21 cellular contexts compared by ENCODE assay signal in genomic region chr3:17836919-17837318, GRCh38.
DNase-seq lines count a peak whose midpoint lies in the region; FAIRE-seq and TF ChIP-seq lines count a peak whose summit lies in the region.
"Had no signal": no experiment of that assay in that cellular context is flagged by ENCODE, and none has a peak within 500 bp of the region (broad histone marks: within the 10 kb centered on the region; RNA-seq: fewer than 3 reads in every experiment).

No MANE protein-coding gene starts in this region.

- no peaks in the 10 kb centered on the region for H3K36me3 Mint-ChIP-seq in HFFc6 (ENCODE audit: low read depth)
- H3K36me3 Mint-ChIP-seq: CD4-positive, CD25-positive, alpha-beta regulatory T cell; CD8-positive, alpha-beta T cell had no signal

- H3K27ac ChIP-seq in mesenchymal stem cell (ENCODE audit: low read length, poor library complexity, severe bottlenecking) = no peak overlapping the region
- H3K27ac ChIP-seq: BLaER1, C4-2B had no signal

- H3K27me3 Mint-ChIP-seq in HFFc6 (ENCODE audit: insufficient read depth) = no peaks in the 10 kb centered on the region; the same call in 1 of the 2 replicates

- H2AK5ac ChIP-seq in mesenchymal stem cell (ENCODE audit: low read length, severe bottlenecking) = no peak overlapping the region

- H3K9me3 Mint-ChIP-seq in HFFc6 = no peaks in the 10 kb centered on the region
- H3K9me3 Mint-ChIP-seq: CD8-positive, alpha-beta T cell had no signal

- H3K27ac Mint-ChIP-seq in HFFc6 = no peak overlapping the region
- H3K27ac Mint-ChIP-seq: B cell; CD4-positive, CD25-positive, alpha-beta regulatory T cell; CD8-positive, alpha-beta T cell had no signal

- H2BK5ac ChIP-seq in mesenchymal stem cell (ENCODE audit: low read depth, low read length, poor library complexity, severe bottlenecking) = no peak overlapping the region

- no peak overlapping the region for H3K18ac ChIP-seq in mesenchymal stem cell (ENCODE audit: low read depth in 1 of 2, low read length in 2 of 2)

- no peak overlapping the region for H4K8ac ChIP-seq in mesenchymal stem cell (ENCODE audit: low read length)

- H3K4me3 ChIP-seq in LNCaP clone FGC (ENCODE audit: low read depth, low read length) (no peak overlapping the region), adipocyte (ENCODE audit: low read length) (peak overlapping the region; percentile 65), mesenchymal stem cell (ENCODE audit: insufficient read depth in 1 of 2, low read depth in 1 of 2, low read length in 2 of 2) (peak overlapping the region in 1 of 2 experiments; percentile 19)
- H3K4me3 ChIP-seq: BLaER1 had no signal

- no peak for DNase-seq in HFFc6
- peak; percentile 15 for DNase-seq in LNCaP clone FGC (ENCODE audit: low read depth)
- no peak for DNase-seq in adipocyte (ENCODE audit: low read depth)
- no peak for DNase-seq in mesenchymal stem cell
- DNase-seq in activated CD4-positive, alpha-beta T cell treated with anti-CD3 and anti-CD28 coated beads for 48 hours = no peak
- no peak for DNase-seq in activated CD4-positive, CD25-positive, alpha-beta regulatory T cell treated with anti-CD3 and anti-CD28 coated beads, Interleukin-2, amount 50 U/mL, for 72 hours
- DNase-seq in H4 (ENCODE audit: low spot score) = no peak
- DNase-seq in HTR-8/SVneo (ENCODE audit: insufficient read length, low spot score) = no peak
- DNase-seq: Caco-2; CD4-positive, CD25-positive, alpha-beta regulatory T cell; CD8-positive, alpha-beta T cell; DMS153; DND-41; GOT3; H7; HCEC 1CT had no signal

- no peak overlapping the region for H3K4me2 ChIP-seq in mesenchymal stem cell (ENCODE audit: low read length, poor library complexity, severe bottlenecking)
- H3K4me2 ChIP-seq: BLaER1 had no signal

- H3K4me1 ChIP-seq in adipocyte (ENCODE audit: control insufficient read depth, insufficient read depth, low read length) (peaks cover 10% of the 10 kb centered on the region), mesenchymal stem cell (ENCODE audit: control insufficient read depth, insufficient read depth, low read depth, low read length) (no peaks in the 10 kb centered on the region)
- H3K4me1 ChIP-seq: BLaER1, Caco-2 had no signal

- no peak overlapping the region for H2AFZ ChIP-seq in mesenchymal stem cell (ENCODE audit: low read depth, low read length)

- H4K91ac ChIP-seq in mesenchymal stem cell (ENCODE audit: low read length) = no peak overlapping the region

- no peak for FAIRE-seq in HTR-8/SVneo (lab: Jason Lieb, UNC)
- FAIRE-seq: G401.6, GM12892 had no signal

- no peaks in the 10 kb centered on the region for H3K79me1 ChIP-seq in mesenchymal stem cell (replicated peaks; ENCODE audit: low read length, poor library complexity, severe bottlenecking)

- H3K36me3 ChIP-seq in adipocyte (ENCODE audit: control insufficient read depth, insufficient read depth, low read length, severe bottlenecking) = no peaks in the 10 kb centered on the region
- no peaks in the 10 kb centered on the region for H3K36me3 ChIP-seq in mesenchymal stem cell (ENCODE audit: control insufficient read depth in 1 of 2, insufficient read depth in 2 of 2, low read depth in 1 of 2, low read length in 2 of 2)
- H3K36me3 ChIP-seq: BLaER1 had no signal

- H3K4ac ChIP-seq in mesenchymal stem cell (ENCODE audit: low read depth in 1 of 2, low read length in 2 of 2) = no peak overlapping the region

- H2BK15ac ChIP-seq in mesenchymal stem cell (ENCODE audit: low read depth, poor library complexity, severe bottlenecking) = no peak overlapping the region

- peak overlapping the region; percentile 9 for H3K9ac ChIP-seq in adipocyte (ENCODE audit: low read length)
- peak overlapping the region; percentile 53 for H3K9ac ChIP-seq in mesenchymal stem cell (ENCODE audit: low read length)
- H3K9ac ChIP-seq: BLaER1 had no signal

- H3K9me3 ChIP-seq in adipocyte (ENCODE audit: control insufficient read depth, low read length) = no peaks in the 10 kb centered on the region
- no peaks in the 10 kb centered on the region for H3K9me3 ChIP-seq in mesenchymal stem cell (ENCODE audit: control insufficient read depth, low read length)
- H3K9me3 ChIP-seq: BLaER1, Caco-2 had no signal

- 94% methylated on average over 3 of the region's 6 CpGs for WGBS in mesenchymal stem cell

- H2BK12ac ChIP-seq in mesenchymal stem cell (ENCODE audit: low read length in 2 of 2) = no peak overlapping the region

- H3K4me3 Mint-ChIP-seq in HFFc6 = peak overlapping the region; percentile 9; the same call in 1 of the 2 replicates
- H3K4me3 Mint-ChIP-seq: B cell; CD4-positive, CD25-positive, alpha-beta regulatory T cell; CD8-positive, alpha-beta T cell had no signal

- no peak overlapping the region for H3K23ac ChIP-seq in mesenchymal stem cell (ENCODE audit: low read length in 2 of 2)

- H3K27me3 ChIP-seq in adipocyte (replicated peaks; ENCODE audit: control insufficient read depth, insufficient read depth, low read length) (no peaks in the 10 kb centered on the region), mesenchymal stem cell (ENCODE audit: control insufficient read depth in 1 of 2, insufficient read depth in 1 of 2, low read length in 2 of 2) (peaks cover 0 to 3% of the 10 kb centered on the region in 2 experiments)
- H3K27me3 ChIP-seq: BLaER1 had no signal

- H2BK120ac ChIP-seq in mesenchymal stem cell (ENCODE audit: low read depth, low read length) = no peak overlapping the region

- H3K4me1 Mint-ChIP-seq in HFFc6 (ENCODE audit: low read depth) = peaks cover 14% of the 10 kb centered on the region
- H3K4me1 Mint-ChIP-seq: B cell; CD4-positive, CD25-positive, alpha-beta regulatory T cell had no signal

- TF ChIP-seq CTCF in HFFc6 (IDR thresholded peaks at IDR 0.05) = no peak
- TF ChIP-seq CTCF in LNCaP clone FGC (IDR thresholded peaks at IDR 0.05; ENCODE audit: control insufficient read depth, extremely low read depth, insufficient read depth) = no peak

- H3K14ac ChIP-seq in mesenchymal stem cell (ENCODE audit: low read length in 2 of 2) = no peak overlapping the region
